ENCODE assay signal across 8 cellular contexts in the genomic region with DNA sequence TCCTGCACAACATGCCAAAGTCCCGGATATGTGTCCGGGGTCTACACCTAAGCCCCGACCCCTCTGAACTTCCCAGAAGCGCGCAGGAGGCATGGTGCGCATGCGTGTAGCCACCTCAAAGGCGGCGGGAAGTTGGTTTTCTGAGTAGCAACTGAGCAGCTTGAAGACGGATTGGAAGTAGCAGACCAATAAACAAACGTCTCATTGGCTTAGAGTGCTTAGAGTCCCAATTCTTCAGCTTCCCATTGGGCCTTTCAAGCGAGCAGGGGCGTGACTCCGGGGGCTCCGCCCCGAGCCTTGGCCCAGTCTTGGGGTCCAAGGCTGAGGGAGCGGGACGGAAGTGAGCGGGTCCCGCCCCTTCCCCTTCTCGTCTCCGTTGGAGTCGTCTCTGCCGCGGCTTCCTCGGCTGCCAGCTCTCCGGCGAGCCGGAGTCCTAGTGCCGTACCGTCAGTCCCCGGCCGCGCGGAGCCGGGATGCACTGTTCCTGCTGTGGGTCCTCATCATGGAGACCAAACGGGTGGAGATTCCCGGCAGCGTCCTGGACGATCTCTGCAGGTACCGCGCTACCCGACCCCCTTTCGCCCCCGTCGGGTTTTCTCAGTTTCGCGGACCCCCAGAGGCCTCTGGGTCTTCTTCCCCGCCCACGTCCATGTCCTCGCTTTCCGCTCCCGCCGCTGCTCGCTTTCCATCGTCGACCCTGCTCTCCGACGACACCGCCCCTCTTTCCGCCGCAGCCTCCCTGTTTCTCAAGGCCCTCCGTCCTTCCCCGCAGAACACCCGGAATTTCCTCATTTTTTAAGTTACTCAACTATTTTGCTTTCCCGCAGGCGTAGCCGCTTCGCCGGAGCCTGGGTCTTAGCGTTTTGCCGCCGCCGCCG. TPM values are rescaled to one million over a fixed set of nuclear protein-coding genes. Genes with fewer than 3 reads are reported as not detected.
DNase-seq lines count a peak whose midpoint lies in the region; ATAC-seq and TF ChIP-seq lines count a peak whose summit lies in the region.

Gene DCP2 (plus strand): TSS at position 367 of the 878 bp plus-strand sequence. CDS start 136 bp downstream, at position 503.

- H3K4me3 Mint-ChIP-seq in activated T-cell treated with anti-CD3 and anti-CD28 coated beads, Interleukin-2, amount 50 U/mL, for 24 hours, result peak within 1 kb of the TSS; percentile 98

- no peak for TF ChIP-seq CTCF in epithelial cell of proximal tubule (conservative IDR thresholded peaks at IDR 0.05; ENCODE audit: low read depth, low read length)

- peak within 1 kb of the TSS; percentile 91 for H3K4me3 ChIP-seq in epithelial cell of proximal tubule (ENCODE audit: low read depth, low read length)

- peak within 1 kb of the TSS; percentile 98 for H3K27ac Mint-ChIP-seq in activated T-cell treated with anti-CD3 and anti-CD28 coated beads, Interleukin-2, amount 50 U/mL, for 24 hours

- DNase-seq in DMS153 treated with DMSO at 0.1 percent for 48 hours (lab: John Stamatoyannopoulos, UW; ENCODE audit: unreplicated experiment), result peak; percentile 84
- peak; percentile 99 for DNase-seq in KBM-7
- peak; percentile 95 for DNase-seq in activated T-cell treated with anti-CD3 and anti-CD28 coated beads, Interleukin-2, amount 50 U/mL, for 24 hours
- peak; percentile 96 for DNase-seq in epithelial cell of proximal tubule (ENCODE audit: low read depth)
- peak; percentile 96 for DNase-seq in mucosa of gallbladder (ENCODE audit: low spot score)
- peak; percentile 81 to 89 for DNase-seq in stimulated activated CD8-positive, alpha-beta memory T cell treated with anti-CD3 and anti-CD28 coated beads, Interleukin-4, amount 100 ng/mL, for 4 hours (ENCODE audit: low read depth in 2 of 2, low spot score in 1 of 2)

- ATAC-seq in GM21717 (IDR thresholded peaks at IDR 0.05; ENCODE audit: unreplicated experiment), result peak; percentile 98

- in situ Hi-C loops in KBM-7 (cut with MboI; ENCODE audit: low pct_unique_long_range_greater_than_20kb, low sequenced_read_pairs), result no loop called here

- H3K4me1 Mint-ChIP-seq in activated T-cell treated with anti-CD3 and anti-CD28 coated beads, Interleukin-2, amount 50 U/mL, for 24 hours (ENCODE audit: low read depth), result peaks cover 48% of the 10 kb centered on the region

- H3K36me3 Mint-ChIP-seq in activated T-cell treated with anti-CD3 and anti-CD28 coated beads, Interleukin-2, amount 50 U/mL, for 24 hours (ENCODE audit: low read depth), result peaks cover 36% of the 10 kb centered on the region

- H3K9me3 Mint-ChIP-seq in activated T-cell treated with anti-CD3 and anti-CD28 coated beads, Interleukin-2, amount 50 U/mL, for 24 hours, result no peaks in the 10 kb centered on the region

- H3K27me3 Mint-ChIP-seq in activated T-cell treated with anti-CD3 and anti-CD28 coated beads, Interleukin-2, amount 50 U/mL, for 24 hours, result no peaks in the 10 kb centered on the region

TF ChIP-seq in PFSK-1, 5 proteins besides CTCF, POLR2A, EP300 and RAD21:
- peak; percentile 62; the same call in 1 of the 2 replicates for TF ChIP-seq SIN3A (IDR thresholded peaks at IDR 0.05; ENCODE audit: borderline replicate concordance, insufficient read depth, low read length)
- TF ChIP-seq REST (IDR thresholded peaks at IDR 0.05; ENCODE audit: insufficient read depth in 1 of 2, low read depth in 2 of 2, low read length in 2 of 2), result peak in 1 of 2 experiments; percentile 38; a peak in 1 of 4 replicates
- TF ChIP-seq TAF1 (IDR thresholded peaks at IDR 0.05; ENCODE audit: borderline replicate concordance, insufficient read depth, low read length), result peak; percentile 91
- TF ChIP-seq POLR2AphosphoS5 (IDR thresholded peaks at IDR 0.05; ENCODE audit: low read depth, low read length), result peak; percentile 94
- peak; percentile 52 for TF ChIP-seq FOXP2 (optimal IDR thresholded peaks at IDR 0.05; ENCODE audit: borderline replicate concordance, extremely low read depth, extremely low read length, insufficient read depth)

RNA-seq across cellular contexts. Expression of gene DCP2, which starts in this region (rescaled TPM):
- 8.4 TPM for polyA plus RNA-seq in PFSK-1 (2012; ENCODE audit: insufficient read length, low read depth)
- 24.5 and 28.9 TPM in 2 replicates for total RNA-seq in epithelial cell of proximal tubule
- 42.5 TPM for total RNA-seq in mucosa of gallbladder

Comparison
In these comparisons a context has a peak if more than half of its experiments do, and no peak if none do; other contexts are left out.
1. Peak in every context shown above with its lines: DNase-seq, ATAC-seq and H3K4me3 ChIP-seq.